ENCODE assay signal across 8 cellular contexts in the genomic region with DNA sequence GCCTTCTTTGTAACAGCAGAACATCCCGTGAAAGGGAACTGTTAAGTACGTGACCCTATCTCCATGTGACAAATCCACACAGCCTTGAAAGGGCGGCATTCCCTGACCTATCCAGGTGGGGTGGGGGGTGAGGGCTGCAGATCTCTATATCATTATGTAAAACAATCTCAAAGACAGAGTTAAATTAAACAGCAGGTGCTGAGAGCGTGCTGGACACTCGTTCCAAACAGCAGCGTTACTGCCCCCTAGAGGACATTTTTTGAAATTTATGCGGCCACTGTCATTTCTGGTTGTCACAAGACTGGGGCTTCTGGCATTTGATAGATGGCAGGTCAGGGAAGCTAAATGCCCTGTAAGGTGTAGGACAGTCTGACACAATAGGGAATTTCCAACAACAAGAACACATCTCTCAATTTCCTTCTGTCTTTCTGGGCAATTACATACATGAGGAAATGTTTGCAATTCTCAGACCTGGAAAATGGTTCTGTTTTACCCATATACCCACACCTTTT. TPM values are rescaled to one million over a fixed set of nuclear protein-coding genes. Genes with fewer than 3 reads are reported as not detected.
A peak's percentile ranks its signal among the peaks of the same experiment; 100 is the strongest.
DNase-seq lines count a peak whose midpoint lies in the region; ATAC-seq and TF ChIP-seq lines count a peak whose summit lies in the region.

No MANE protein-coding gene starts in this region.

- intact Hi-C loops in HCT116 (cut with micrococcal nuclease) (loop anchor here (1.0 kb wide), 1 partner anchor 190 kb away; a partner anchor contains a TSS), right lobe of liver (cut with DNase I) (no loop called here)

- no peak for TF ChIP-seq POLR2A in HCT116 (IDR thresholded peaks at IDR 0.05; ENCODE audit: borderline replicate concordance, extremely low read depth, insufficient read depth, insufficient read length)
- TF ChIP-seq POLR2A in right lobe of liver (IDR thresholded peaks at IDR 0.05) = no peak

- CTCF ChIA-PET in BJ (lab: Yijun Ruan, JAX) (interaction anchor here (0.7 to 7.8 kb wide), 28 partner anchors 10 to 248 kb away, joined by 3 to 59 read pairs (median 3); a partner anchor contains a TSS), HCT116 (lab: Charles Lee) (interaction anchor here (0.8 to 2.3 kb wide), 17 partner anchors 14 to 191 kb away, joined by 3 to 13 read pairs (median 5); a partner anchor contains a TSS)
- CTCF ChIA-PET in activated CD4-positive, alpha-beta T cell treated with anti-CD3 and anti-CD28 coated beads, Interleukin-2, amount 10 ng/mL, durations not matched to agents 7 days and 5 days (lab: Charles Lee) = interaction anchor here (0.6 to 4.9 kb wide), 16 partner anchors 10 to 333 kb away, joined by 3 to 34 read pairs (median 4); a partner anchor contains a TSS

- peak overlapping the region; percentile 55 for H3K4me2 ChIP-seq in HCT116 (ENCODE audit: low read length)

- H3K4me3 Mint-ChIP-seq in activated CD4-positive, alpha-beta T cell treated with anti-CD3 and anti-CD28 coated beads, Interleukin-2, amount 10 ng/mL, durations not matched to agents 7 days and 5 days = no peak overlapping the region

- H3K27ac Mint-ChIP-seq in activated CD4-positive, alpha-beta T cell treated with anti-CD3 and anti-CD28 coated beads, Interleukin-2, amount 10 ng/mL, durations not matched to agents 7 days and 5 days = no peak overlapping the region

- H3K4me3 ChIP-seq in BJ (ENCODE audit: low read depth, low read length) (no peak overlapping the region), HCT116 (replicated peaks in 1 of 2; ENCODE audit: low read depth in 1 of 2, low read length in 2 of 2) (no peak overlapping the region; a peak in 1 of 4 replicates), right lobe of liver (no peak overlapping the region)

- TF ChIP-seq RAD21 in HCT116 (IDR thresholded peaks at IDR 0.05; ENCODE audit: low read depth) = peak; percentile 85

- 0 out of 2 replicates have a peak, but pooled peaks cover 2% of the 10 kb centered on the region for H3K79me2 ChIP-seq in HCT116 (ENCODE audit: insufficient read depth, low read length)

- 2% methylated on average over 6 of the region's 7 CpGs for WGBS in right lobe of liver (ENCODE audit: insufficient coverage, low coverage, low lambda C conversion rate, missing lambda C conversion rate)

- BruUV-seq in HCT116 (replicated peaks; lab: Mats Ljungman, UMichigan) = no TSS peak

- H3K9ac ChIP-seq in HCT116 (ENCODE audit: low read length) = no peak overlapping the region

- POLR2A ChIA-PET in BJ (lab: Charles Lee) = no interaction called here
- POLR2A ChIA-PET in HCT116 (lab: Charles Lee) = interaction anchor here (0.8 to 1.5 kb wide), 2 partner anchors 14 to 127 kb away, joined by 4 to 7 read pairs; a partner anchor contains a TSS
- POLR2A ChIA-PET in activated CD4-positive, alpha-beta T cell treated with anti-CD3 and anti-CD28 coated beads, Interleukin-2, amount 10 ng/mL, durations not matched to agents 7 days and 5 days (lab: Charles Lee) = no interaction called here

- no peaks in the 10 kb centered on the region for H3K27me3 Mint-ChIP-seq in activated CD4-positive, alpha-beta T cell treated with anti-CD3 and anti-CD28 coated beads, Interleukin-2, amount 10 ng/mL, durations not matched to agents 7 days and 5 days

- H3K4me1 ChIP-seq in HCT116 (ENCODE audit: control insufficient read depth in 1 of 2, insufficient read depth in 2 of 2, low read length in 2 of 2) (peaks cover 18 to 31% of the 10 kb centered on the region in 2 experiments), right lobe of liver (peaks cover 0 to 7% (median 0%) of the 10 kb centered on the region in 4 donors)

- RAD21 ChIA-PET in HCT116 (lab: Charles Lee; ENCODE audit: low non-redundant PET in 1 of 2, low total read pairs in 2 of 2, uncharacterized antibody in 2 of 2, unreplicated experiment in 2 of 2) = no interaction called here

- H4K20me1 ChIP-seq in HCT116 (ENCODE audit: insufficient read depth) = no peaks in the 10 kb centered on the region

- 0 out of 2 replicates have a peak, but pooled peaks cover 2% of the 10 kb centered on the region for H3K27me3 ChIP-seq in BJ (ENCODE audit: control insufficient read depth, insufficient read depth, low read length)
- no peaks in the 10 kb centered on the region for H3K27me3 ChIP-seq in HCT116 (ENCODE audit: insufficient read depth, low read length)
- no peaks in the 10 kb centered on the region for H3K27me3 ChIP-seq in right lobe of liver

- no peak overlapping the region for H3K27ac ChIP-seq in HCT116 (ENCODE audit: low read depth, low read length)
- no peak overlapping the region for H3K27ac ChIP-seq in right lobe of liver

- no peaks in the 10 kb centered on the region for H3K36me3 ChIP-seq in BJ (ENCODE audit: control insufficient read depth, insufficient read depth, low read length)
- H3K36me3 ChIP-seq in HCT116 (ENCODE audit: control insufficient read depth in 1 of 2, insufficient read depth in 2 of 2, low read length in 2 of 2) = no peaks in the 10 kb centered on the region
- H3K36me3 ChIP-seq in right lobe of liver = no peaks in the 10 kb centered on the region

- peaks cover 17% of the 10 kb centered on the region for H3K4me1 Mint-ChIP-seq in activated CD4-positive, alpha-beta T cell treated with anti-CD3 and anti-CD28 coated beads, Interleukin-2, amount 10 ng/mL, durations not matched to agents 7 days and 5 days

- H3K9me3 ChIP-seq in HCT116 (ENCODE audit: control insufficient read depth in 1 of 2, insufficient read depth in 1 of 2, low read depth in 1 of 2, low read length in 2 of 2) (no peaks in the 10 kb centered on the region), right lobe of liver (no peaks in the 10 kb centered on the region)

- peak; percentile 80 for TF ChIP-seq CTCF in BJ (IDR thresholded peaks at IDR 0.05; ENCODE audit: insufficient read depth, low read depth, low read length)
- TF ChIP-seq CTCF in HCT116 (IDR thresholded peaks at IDR 0.05 in 2 of 3, conservative IDR thresholded peaks at IDR 0.05 in 1 of 3; ENCODE audit: borderline replicate concordance in 1 of 3, insufficient read depth in 1 of 3, low read depth in 2 of 3, low read length in 2 of 3) = peak; percentile 75 to 93 (median 88)
- TF ChIP-seq CTCF in right lobe of liver (IDR thresholded peaks at IDR 0.05) = peak; percentile 79 to 88 (median 85)

- no peaks in the 10 kb centered on the region for H3K36me3 Mint-ChIP-seq in activated CD4-positive, alpha-beta T cell treated with anti-CD3 and anti-CD28 coated beads, Interleukin-2, amount 10 ng/mL, durations not matched to agents 7 days and 5 days (ENCODE audit: low read depth)

- peak overlapping the region; percentile 87 for H2AFZ ChIP-seq in HCT116 (ENCODE audit: low read depth, low read length, poor library complexity, severe bottlenecking)

- peak; percentile 63 for ATAC-seq in HCT116
- peak; percentile 50 to 60 (median 54) for ATAC-seq in right lobe of liver
- ATAC-seq in GM18867 (IDR thresholded peaks at IDR 0.05; ENCODE audit: unreplicated experiment) = no peak

- H3K9me2 ChIP-seq in HCT116 (ENCODE audit: insufficient read depth) = no peaks in the 10 kb centered on the region

- H3K9me3 Mint-ChIP-seq in activated CD4-positive, alpha-beta T cell treated with anti-CD3 and anti-CD28 coated beads, Interleukin-2, amount 10 ng/mL, durations not matched to agents 7 days and 5 days = no peaks in the 10 kb centered on the region

- peak; percentile 24 for DNase-seq in BJ (ENCODE audit: low read depth)
- DNase-seq in HCT116 (ENCODE audit: low read depth, low spot score) = peak; percentile 79
- peak; percentile 67 for DNase-seq in NCI-H524 treated with DMSO at 0.1 percent for 48 hours (lab: John Stamatoyannopoulos, UW)
- peak; percentile 83 for DNase-seq in activated CD4-positive, alpha-beta T cell treated with anti-CD3 and anti-CD28 coated beads, Interleukin-2, amount 10 ng/mL, durations not matched to agents 7 days and 5 days
- DNase-seq in dedifferentiated amniotic fluid mesenchymal stem cell (ENCODE audit: extremely low spot score) = peak; percentile 79
- DNase-seq in right lobe of liver = peak in 1 of 3 donors; percentile 75
- peak; percentile 30 to 53 for DNase-seq in stimulated activated CD8-positive, alpha-beta memory T cell treated with anti-CD3 and anti-CD28 coated beads, Interleukin-7, amount 100 ng/mL, for 4 hours (ENCODE audit: low read depth in 2 of 2)

RNA-seq across cellular contexts. Expression of a gene that starts 6.7 kb away (rescaled TPM):
- 51.9 and 84.5 TPM in 2 replicates for polyA plus RNA-seq in BJ (2011; rRNA removed)
- polyA minus RNA-seq in BJ (2011; rRNA and poly(A)+ RNA removed) = 30.3 and 35.1 TPM in 2 replicates
- 326 TPM for total RNA-seq in HCT116 (2021; ENCODE audit: unreplicated experiment)
- 372 and 379 TPM in 2 replicates for polyA plus RNA-seq in HCT116 (2012)
- 100 to 1,000 TPM; 104 to 107 TPM for total RNA-seq in activated CD4-positive, alpha-beta T cell treated with anti-CD3 and anti-CD28 coated beads, Interleukin-2, amount 10 ng/mL, durations not matched to agents 7 days and 5 days
- 100 to 1,000 TPM in 2 of 6 experiments, 10 to 100 TPM in 4; 56.3 to 111 (median 64.6) TPM for total RNA-seq in right lobe of liver

RNA-seq across cellular contexts. Expression of a gene that starts 13.8 kb away (rescaled TPM):
- 213 and 581 TPM in 2 replicates for polyA plus RNA-seq in BJ (2011; rRNA removed)
- polyA minus RNA-seq in BJ (2011; rRNA and poly(A)+ RNA removed) = 76.5 and 77.8 TPM in 2 replicates
- total RNA-seq in HCT116 (2021; ENCODE audit: unreplicated experiment) (206 TPM), right lobe of liver (100 to 1,000 TPM in 5 of 6 experiments, 10 to 100 TPM in 1; 84.5 to 230 (median 150) TPM)
- polyA plus RNA-seq in HCT116 (2012) = 276 and 326 TPM in 2 replicates
- total RNA-seq in activated CD4-positive, alpha-beta T cell treated with anti-CD3 and anti-CD28 coated beads, Interleukin-2, amount 10 ng/mL, durations not matched to agents 7 days and 5 days = 10 to 100 TPM; 61.1 to 70.5 TPM

RNA-seq across cellular contexts. Expression of a gene that starts 22.9 kb away (rescaled TPM):
- 0.31 and 0.58 TPM in 2 replicates for polyA plus RNA-seq in BJ (2011; rRNA removed)
- 0.14 TPM in 1 of 2 replicates, not detected in the other for polyA minus RNA-seq in BJ (2011; rRNA and poly(A)+ RNA removed)
- total RNA-seq in HCT116 (2021; ENCODE audit: unreplicated experiment) (0.61 TPM), right lobe of liver (under 1 TPM in 2 of 6 experiments, not detected in 4; 0.12 to 0.75 TPM)
- 0.72 and 1.3 TPM in 2 replicates for polyA plus RNA-seq in HCT116 (2012)
- under 1 TPM; 0.10 TPM for total RNA-seq in activated CD4-positive, alpha-beta T cell treated with anti-CD3 and anti-CD28 coated beads, Interleukin-2, amount 10 ng/mL, durations not matched to agents 7 days and 5 days

RNA-seq across cellular contexts. Expression of a gene that starts 32.3 kb away (rescaled TPM):
- 1.3 and 2.3 TPM in 2 replicates for polyA plus RNA-seq in BJ (2011; rRNA removed)
- 1.0 and 2.6 TPM in 2 replicates for polyA minus RNA-seq in BJ (2011; rRNA and poly(A)+ RNA removed)
- total RNA-seq in HCT116 (2021; ENCODE audit: unreplicated experiment) (18.0 TPM), right lobe of liver (under 1 TPM; 0.16 to 0.68 (median 0.39) TPM)
- polyA plus RNA-seq in HCT116 (2012) = 12.5 and 12.7 TPM in 2 replicates
- under 1 TPM in 1 of 2 experiments, not detected in 1; 0.08 TPM for total RNA-seq in activated CD4-positive, alpha-beta T cell treated with anti-CD3 and anti-CD28 coated beads, Interleukin-2, amount 10 ng/mL, durations not matched to agents 7 days and 5 days

RNA-seq across cellular contexts. Expression of a gene that starts 58.1 kb away (rescaled TPM):
- polyA plus RNA-seq in BJ (2011; rRNA removed) = 0.05 and 0.11 TPM in 2 replicates
- 0.09 TPM in 1 of 2 replicates, not detected in the other for polyA minus RNA-seq in BJ (2011; rRNA and poly(A)+ RNA removed)
- total RNA-seq in HCT116 (2021; ENCODE audit: unreplicated experiment) (7.6 TPM), right lobe of liver (1 to 10 TPM in 2 of 6 experiments, under 1 TPM in 3, not detected in 1; 0.37 to 1.5 (median 0.49) TPM)
- polyA plus RNA-seq in HCT116 (2012) = 4.9 and 6.5 TPM in 2 replicates
- total RNA-seq in activated CD4-positive, alpha-beta T cell treated with anti-CD3 and anti-CD28 coated beads, Interleukin-2, amount 10 ng/mL, durations not matched to agents 7 days and 5 days = under 1 TPM; 0.27 to 0.47 TPM
